In genomic region chr17:50585346-50585745, GRCh38 we compare ENCODE assay signal across 29 cellular contexts. TPM values are rescaled to one million over a fixed set of nuclear protein-coding genes. Genes with fewer than 3 reads are reported as not detected.
"Had no signal": no experiment of that assay in that cellular context is flagged by ENCODE, and none has a peak within 500 bp of the region (broad histone marks: within the 10 kb centered on the region; RNA-seq: fewer than 3 reads in every experiment).

No MANE protein-coding gene starts in this region.

- H3K4me3 ChIP-seq: lower lobe of right lung, mucosa of descending colon, right lobe of liver, testis, transverse colon had no signal

- H3K36me3 ChIP-seq: lower lobe of right lung, right lobe of liver, transverse colon had no signal

- H3K9me3 ChIP-seq: lower lobe of right lung, mucosa of descending colon, right lobe of liver, testis, transverse colon had no signal

- H3K9me3 Mint-ChIP-seq: activated T-cell treated with anti-CD3 and anti-CD28 coated beads, Interleukin-2, amount 50 U/mL, for 72 hours; effector memory CD8-positive, alpha-beta T cell; nephron progenitor cell; T-helper 2 cell treated with Interferon-gamma antibody and Interleukin-4, amounts not matched to agents 5 μg/mL and 100 μg/mL, for 36 hours had no signal

- H3K4me1 Mint-ChIP-seq: activated CD4-positive, alpha-beta T cell treated with anti-CD3 and anti-CD28 coated beads for 36 hours had no signal

- H3K36me3 Mint-ChIP-seq: activated naive CD8-positive, alpha-beta T cell had no signal

- H3K27ac ChIP-seq: lower lobe of right lung, right lobe of liver, testis, transverse colon had no signal

- H3K4me3 Mint-ChIP-seq: activated CD4-positive, alpha-beta T cell treated with anti-CD3 and anti-CD28 coated beads for 36 hours; activated naive CD8-positive, alpha-beta T cell; activated T-cell treated with anti-CD3 and anti-CD28 coated beads, Interleukin-2, amount 50 U/mL, for 72 hours; effector memory CD8-positive, alpha-beta T cell; nephron progenitor cell; T-helper 2 cell treated with Interferon-gamma antibody and Interleukin-4, amounts not matched to agents 5 μg/mL and 100 μg/mL, for 36 hours had no signal

- H3K27ac Mint-ChIP-seq: activated CD4-positive, alpha-beta T cell treated with anti-CD3 and anti-CD28 coated beads for 36 hours; activated naive CD8-positive, alpha-beta T cell; activated T-cell treated with anti-CD3 and anti-CD28 coated beads, Interleukin-2, amount 50 U/mL, for 72 hours; effector memory CD8-positive, alpha-beta T cell; T-helper 2 cell treated with Interferon-gamma antibody and Interleukin-4, amounts not matched to agents 5 μg/mL and 100 μg/mL, for 36 hours had no signal

- H3K27me3 ChIP-seq: right lobe of liver, testis, transverse colon had no signal

- ATAC-seq: activated CD4-positive, alpha-beta T cell treated with anti-CD3 and anti-CD28 coated beads for 36 hours; activated T-cell treated with anti-CD3 and anti-CD28 coated beads, Interleukin-2, amount 50 U/mL, for 72 hours; effector memory CD8-positive, alpha-beta T cell; mucosa of descending colon; right lobe of liver; stimulated activated naive CD8-positive, alpha-beta T cell treated with anti-CD3 and anti-CD28 coated beads, Interleukin-15, Interleukin-2, amounts not matched to agents 100 U/mL and 50 U/mL, for 24 hours had no signal

- DNase-seq: activated CD4-positive, alpha-beta T cell treated with anti-CD3 and anti-CD28 coated beads for 36 hours; activated CD4-positive, alpha-beta T cell treated with anti-CD3 and anti-CD28 coated beads, Interleukin-2, amount 50 U/mL, for 4 hours; activated CD4-positive, CD25-positive, alpha-beta regulatory T cell; activated effector memory CD4-positive, alpha-beta T cell treated with Interleukin-2 at 50 U/mL for 16 hours; activated naive CD4-positive, alpha-beta T cell treated with Interleukin-2 at 50 U/mL for 16 hours; activated T-cell treated with anti-CD3 and anti-CD28 coated beads for 4 hours; activated T-cell treated with anti-CD3 and anti-CD28 coated beads, Interleukin-2, amount 50 U/mL, for 72 hours; anterior cingulate cortex; cortex of kidney; effector memory CD8-positive, alpha-beta T cell; head of caudate nucleus; lower lobe of right lung; mesendoderm; mucosa of descending colon; nephron progenitor cell; occipital lobe; right lobe of liver; stimulated activated CD4-positive, alpha-beta T cell treated with anti-CD3 and anti-CD28 coated beads, Interleukin-2, amount 100 ng/mL, for 48 hours; stimulated activated naive CD8-positive, alpha-beta T cell treated with anti-CD3 and anti-CD28 coated beads, Interleukin-15, Interleukin-2, amounts not matched to agents 100 U/mL and 50 U/mL, for 24 hours; T-helper 1 cell; testis; transverse colon had no signal

RNA-seq across cellular contexts. Expression of gene CACNA1G, which starts 24.8 kb away (rescaled TPM):
- total RNA-seq: activated CD4-positive, alpha-beta T cell treated with anti-CD3 and anti-CD28 coated beads for 36 hours; kidney epithelial cell; pulmonary artery endothelial cell; right lobe of liver had no signal

RNA-seq across cellular contexts. Expression of gene ABCC3, which starts 49.3 kb away (rescaled TPM):
- total RNA-seq: activated CD4-positive, alpha-beta T cell treated with anti-CD3 and anti-CD28 coated beads for 36 hours; activated T-cell treated with anti-CD3 and anti-CD28 coated beads, Interleukin-2, amount 50 U/mL, for 72 hours had no signal

RNA-seq across cellular contexts. Expression of gene EPN3, which starts 52.8 kb away (rescaled TPM):
- total RNA-seq: activated CD4-positive, alpha-beta T cell treated with anti-CD3 and anti-CD28 coated beads for 36 hours; activated T-cell treated with anti-CD3 and anti-CD28 coated beads, Interleukin-2, amount 50 U/mL, for 72 hours; fibroblast of lung; myocyte; skeletal muscle tissue had no signal
- polyA plus RNA-seq: fibroblast of lung had no signal
